ENCODE assay signal across 12 cellular contexts in genomic region chr17:60640503-60640902, GRCh38. TPM values are rescaled to one million over a fixed set of nuclear protein-coding genes. Genes with fewer than 3 reads are reported as not detected.
DNase-seq lines count a peak whose midpoint lies in the region; TF ChIP-seq lines count a peak whose summit lies in the region.
"Had no signal": no experiment of that assay in that cellular context is flagged by ENCODE, and none has a peak within 500 bp of the region (broad histone marks: within the 10 kb centered on the region; RNA-seq: fewer than 3 reads in every experiment).

No MANE protein-coding gene starts in this region.

- H3K4me3 ChIP-seq in HEK293 (ENCODE audit: low read depth, low read length) (no peak overlapping the region), WI38 (ENCODE audit: low read depth, low read length) (no peak overlapping the region), MG63 (no peak overlapping the region)
- H3K4me3 ChIP-seq: gastrocnemius medialis, tibial artery had no signal

- H3K27ac ChIP-seq in C4-2B (no peak overlapping the region), HEK293 (ENCODE audit: extremely low read depth, low read depth, low read length) (no peak overlapping the region)
- H3K27ac ChIP-seq: tibial artery had no signal

- H3K9me3 ChIP-seq in HEK293 (ENCODE audit: control insufficient read depth, insufficient read depth, low read depth, low read length): no peaks in the 10 kb centered on the region
- H3K9me3 ChIP-seq in MG63: no peaks in the 10 kb centered on the region
- H3K9me3 ChIP-seq: gastrocnemius medialis, tibial artery had no signal

- peaks cover 7% of the 10 kb centered on the region for H3K4me1 ChIP-seq in HEK293 (ENCODE audit: control insufficient read depth, insufficient read depth, low read length)
- H3K4me1 ChIP-seq: tibial artery had no signal

- POLR2A ChIA-PET in HEK293 (lab: Yijun Ruan, JAX): interaction anchor here (0.7 kb wide), 1 partner anchor 117 kb away, joined by 3 read pairs; no protein-coding TSS in a partner anchor

- CTCF ChIA-PET in HEK293 (lab: Yijun Ruan, JAX): interaction anchor here (0.6 to 4.7 kb wide), 28 partner anchors 8 to 965 kb away, joined by 3 to 51 read pairs (median 4); partner anchors contain the start of gene PPM1D

- H3K27me3 ChIP-seq in MG63: no peaks in the 10 kb centered on the region
- H3K27me3 ChIP-seq: gastrocnemius medialis, tibial artery had no signal

- DNase-seq in left kidney (ENCODE audit: low read depth, low spot score): peak; percentile 26
- DNase-seq in nucleus accumbens (lab: John Stamatoyannopoulos, UW): no peak
- DNase-seq in MG63: no peak
- no peak for DNase-seq in activated CD8-positive, alpha-beta memory T cell treated with anti-CD3 and anti-CD28 coated beads for 24 hours
- DNase-seq in ecto neural progenitor cell (ENCODE audit: low spot score): no peak
- DNase-seq: activated CD8-positive, alpha-beta memory T cell treated with anti-CD3 and anti-CD28 coated beads, Interleukin-2, amount 50 U/mL, for 48 hours; gastrocnemius medialis; right cardiac atrium; tibial artery had no signal

- TF ChIP-seq CTCF in C4-2B (conservative IDR thresholded peaks at IDR 0.05): peak; percentile 46
- 0 out of 2 replicates have a peak, but pooled peaks have one; percentile 21 for TF ChIP-seq CTCF in HEK293 (tag by site-specific recombination; IDR thresholded peaks at IDR 0.05)
- peak; percentile 53 for TF ChIP-seq CTCF in WI38 (IDR thresholded peaks at IDR 0.05; ENCODE audit: low read depth, low read length)

- peaks cover 38 to 44% of the 10 kb centered on the region in 2 experiments for H3K36me3 ChIP-seq in HEK293 (ENCODE audit: control insufficient read depth in 2 of 2, insufficient read depth in 1 of 2, low read length in 2 of 2)
- H3K36me3 ChIP-seq in MG63: peaks cover 15% of the 10 kb centered on the region; the same call in 1 of the 2 replicates

TF ChIP-seq in HEK293, 187 proteins besides CTCF, POLR2A, EP300 and RAD21:
- TF ChIP-seq PRDM1 (tag by site-specific recombination; IDR thresholded peaks at IDR 0.05) (peak; percentile 80), REPIN1 (tag by site-specific recombination; IDR thresholded peaks at IDR 0.05; ENCODE audit: low read depth) (no peak), ZNF416 (tag by site-specific recombination; IDR thresholded peaks at IDR 0.05) (no peak), PRDM4 (tag by site-specific recombination; IDR thresholded peaks at IDR 0.05) (no peak), ZNF510 (tag by site-specific recombination; IDR thresholded peaks at IDR 0.05; ENCODE audit: insufficient replicate concordance) (no peak), ZNF549 (tag by site-specific recombination; IDR thresholded peaks at IDR 0.05) (no peak), ZNF366 (tag by site-specific recombination; conservative IDR thresholded peaks at IDR 0.05) (0 out of 2 replicates have a peak, but pooled peaks have one; percentile 12), ZNF600 (tag by site-specific recombination; IDR thresholded peaks at IDR 0.05) (no peak)

RNA-seq across cellular contexts. Expression of gene BCAS3, which starts 37.1 kb away (rescaled TPM):
- total RNA-seq in MG63 (2014; rRNA removed; shearing (Covaris generic); ENCODE audit: low replicate concordance): 12.2 and 33.4 TPM in 2 replicates

RNA-seq across cellular contexts. Expression of gene PPM1D, which starts 40.5 kb away (rescaled TPM):
- total RNA-seq in MG63 (2014; rRNA removed; shearing (Covaris generic); ENCODE audit: low replicate concordance): 12.4 and 26.6 TPM in 2 replicates
